In the genomic region with DNA sequence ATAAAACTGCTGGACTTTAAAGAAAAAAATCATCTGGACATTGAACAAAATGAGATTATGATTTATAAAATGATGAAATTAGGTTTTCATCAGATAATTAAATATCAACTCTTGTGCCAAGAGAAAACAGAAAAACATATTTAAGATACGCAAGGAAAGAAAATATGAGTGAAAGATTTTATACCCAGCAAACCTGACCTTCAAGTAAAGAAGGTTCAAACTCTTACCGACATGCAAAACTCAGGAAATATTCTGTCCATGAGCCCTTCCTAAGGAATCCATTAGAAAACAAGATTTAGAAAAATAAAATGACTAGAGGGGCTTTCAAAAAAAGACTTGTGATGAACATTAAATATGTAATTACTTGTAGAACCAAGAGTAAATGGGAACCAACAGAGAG, we compare ENCODE assay signal across 27 cellular contexts.
"Had no signal": no experiment of that assay in that cellular context is flagged by ENCODE, and none has a peak within 500 bp of the region (broad histone marks: within the 10 kb centered on the region; RNA-seq: fewer than 3 reads in every experiment).

No MANE protein-coding gene starts in this region.

- H3K36me3 ChIP-seq: colonic mucosa, esophagus muscularis mucosa, esophagus squamous epithelium, gastrocnemius medialis, gastroesophageal sphincter, heart left ventricle, heart right ventricle had no signal

- H3K4me3 ChIP-seq: colonic mucosa, coronary artery, dorsolateral prefrontal cortex, esophagus muscularis mucosa, esophagus squamous epithelium, gastrocnemius medialis, gastroesophageal sphincter, heart left ventricle, heart right ventricle had no signal

- FAIRE-seq: colon, endometrium, endothelial cell of umbilical vein had no signal

- DNase-seq: colonic mucosa; cortex of kidney; dermis blood vessel endothelial cell; dorsolateral prefrontal cortex; effector CD4-positive, alpha-beta T cell; effector CD8-positive, alpha-beta T cell; effector memory CD4-positive, alpha-beta T cell; effector memory CD8-positive, alpha-beta T cell; endodermal cell; erythroblast; esophagus squamous epithelium; foreskin fibroblast; foreskin keratinocyte; foreskin melanocyte; gastrocnemius medialis; glutamatergic neuron; heart left ventricle; heart right ventricle had no signal

- ATAC-seq: effector memory CD8-positive, alpha-beta T cell; esophagus mucosa; foreskin keratinocyte; gastrocnemius medialis; gastroesophageal sphincter; heart left ventricle; heart right ventricle had no signal

- H3K27ac Mint-ChIP-seq: dendritic cell treated with granulocyte-macrophage colony-stimulating factor and Interleukin-4, amounts not matched to agents 40 ng/mL and 50 ng/mL, for 4 days; effector memory CD8-positive, alpha-beta T cell; endodermal cell had no signal

- H3K9me3 ChIP-seq: colonic mucosa, esophagus squamous epithelium had no signal

- H3K4me1 Mint-ChIP-seq: endodermal cell had no signal

- H3K27me3 Mint-ChIP-seq: dendritic cell treated with granulocyte-macrophage colony-stimulating factor and Interleukin-4, amounts not matched to agents 40 ng/mL and 50 ng/mL, for 4 days had no signal

- H3K27ac ChIP-seq: colonic mucosa, coronary artery, dorsolateral prefrontal cortex, epithelial cell of prostate, esophagus muscularis mucosa, esophagus squamous epithelium, foreskin keratinocyte, gastrocnemius medialis, gastroesophageal sphincter, heart left ventricle, heart right ventricle had no signal

- H3K4me3 Mint-ChIP-seq: dendritic cell treated with granulocyte-macrophage colony-stimulating factor and Interleukin-4, amounts not matched to agents 40 ng/mL and 50 ng/mL, for 4 days; effector memory CD8-positive, alpha-beta T cell; endodermal cell had no signal

- H3K4me1 ChIP-seq: colonic mucosa, esophagus muscularis mucosa, esophagus squamous epithelium, foreskin keratinocyte, gastrocnemius medialis, gastroesophageal sphincter, heart left ventricle, heart right ventricle had no signal

- H3K27me3 ChIP-seq: colonic mucosa, dorsolateral prefrontal cortex, esophagus muscularis mucosa, esophagus squamous epithelium, foreskin keratinocyte, gastrocnemius medialis, heart left ventricle, heart right ventricle had no signal
